In genomic region chr1:226691257-226691656, GRCh38 we compare ENCODE assay signal across 8 cellular contexts. TPM values are rescaled to one million over a fixed set of nuclear protein-coding genes. Genes with fewer than 3 reads are reported as not detected.
A peak's percentile ranks its signal among the peaks of the same experiment; 100 is the strongest.
DNase-seq lines count a peak whose midpoint lies in the region; ATAC-seq and TF ChIP-seq lines count a peak whose summit lies in the region.

No MANE protein-coding gene starts in this region.

- H3K27me3 Mint-ChIP-seq in IgD-negative memory B cell = no peaks in the 10 kb centered on the region
- no peaks in the 10 kb centered on the region for H3K27me3 Mint-ChIP-seq in activated naive CD8-positive, alpha-beta T cell treated with anti-CD3 and anti-CD28 coated beads, Interleukin-2, amount 10 ng/mL, durations not matched to agents 7 days and 5 days

- no peaks in the 10 kb centered on the region for H3K36me3 ChIP-seq in skeletal muscle tissue (ENCODE audit: control insufficient read depth in 3 of 3, insufficient read depth in 3 of 3, low read length in 3 of 3)

- no peak for DNase-seq in activated naive CD8-positive, alpha-beta T cell treated with anti-CD3 and anti-CD28 coated beads, Interleukin-2, amount 10 ng/mL, durations not matched to agents 7 days and 5 days
- DNase-seq in NCI-H526 (lab: John Stamatoyannopoulos, UW) (no peak), DMS153 (lab: John Stamatoyannopoulos, UW) (no peak), NCI-H187 treated with DMSO at 0.1 percent for 48 hours (lab: John Stamatoyannopoulos, UW) (no peak)

- H3K4me3 ChIP-seq in skeletal muscle tissue (ENCODE audit: low read length in 3 of 3) = no peak overlapping the region

- H3K4me1 ChIP-seq in skeletal muscle tissue (ENCODE audit: control insufficient read depth in 3 of 3, insufficient read depth in 3 of 3, low read length in 3 of 3) = peaks cover 67 to 71% (median 69%) of the 10 kb centered on the region in 3 donors

- H3K9ac ChIP-seq in skeletal muscle tissue (ENCODE audit: low read depth in 1 of 3, low read length in 3 of 3) = no peak overlapping the region

- no peaks in the 10 kb centered on the region for H3K27me3 ChIP-seq in skeletal muscle tissue (ENCODE audit: control insufficient read depth in 3 of 3, insufficient read depth in 3 of 3, low read length in 3 of 3)

- peak; percentile 71 for ATAC-seq in GM18868 (IDR thresholded peaks at IDR 0.05; ENCODE audit: unreplicated experiment)
- peak; percentile 52 for ATAC-seq in activated naive CD8-positive, alpha-beta T cell treated with anti-CD3 and anti-CD28 coated beads, Interleukin-2, amount 10 ng/mL, durations not matched to agents 7 days and 5 days (ENCODE audit: low read depth)
- no peak for ATAC-seq in SK-N-SH treated with all-trans-retinoic acid at 6 μM for 48 hours

- H3K36me3 Mint-ChIP-seq in IgD-negative memory B cell = no peaks in the 10 kb centered on the region
- peaks cover 25% of the 10 kb centered on the region for H3K36me3 Mint-ChIP-seq in activated naive CD8-positive, alpha-beta T cell treated with anti-CD3 and anti-CD28 coated beads, Interleukin-2, amount 10 ng/mL, durations not matched to agents 7 days and 5 days

- peak overlapping the region; percentile 64 for H3K27ac ChIP-seq in skeletal muscle tissue (ENCODE audit: low read depth, low read length)

- H3K27ac Mint-ChIP-seq in IgD-negative memory B cell = peak overlapping the region; percentile 93 to 94 (median 93)
- peak overlapping the region; percentile 85 for H3K27ac Mint-ChIP-seq in activated naive CD8-positive, alpha-beta T cell treated with anti-CD3 and anti-CD28 coated beads, Interleukin-2, amount 10 ng/mL, durations not matched to agents 7 days and 5 days

- H3K4me3 Mint-ChIP-seq in IgD-negative memory B cell = peak overlapping the region; percentile 53 to 90 (median 72)
- peak overlapping the region; percentile 62 for H3K4me3 Mint-ChIP-seq in activated naive CD8-positive, alpha-beta T cell treated with anti-CD3 and anti-CD28 coated beads, Interleukin-2, amount 10 ng/mL, durations not matched to agents 7 days and 5 days

- H3K9me3 ChIP-seq in skeletal muscle tissue (ENCODE audit: control insufficient read depth in 3 of 3, low read length in 3 of 3) = no peaks in the 10 kb centered on the region

- H3K4me1 Mint-ChIP-seq in IgD-negative memory B cell = peaks cover 65 to 81% (median 78%) of the 10 kb centered on the region in 3 donors
- H3K4me1 Mint-ChIP-seq in activated naive CD8-positive, alpha-beta T cell treated with anti-CD3 and anti-CD28 coated beads, Interleukin-2, amount 10 ng/mL, durations not matched to agents 7 days and 5 days = peaks cover 78% of the 10 kb centered on the region

- POLR2A ChIA-PET in activated naive CD8-positive, alpha-beta T cell treated with anti-CD3 and anti-CD28 coated beads, Interleukin-2, amount 10 ng/mL, durations not matched to agents 7 days and 5 days (lab: Charles Lee) = interaction anchor here (1.0 kb wide), 1 partner anchor 11 kb away, joined by 4 read pairs; no protein-coding TSS in a partner anchor

- H3K9me3 Mint-ChIP-seq in IgD-negative memory B cell = no peaks in the 10 kb centered on the region
- H3K9me3 Mint-ChIP-seq in activated naive CD8-positive, alpha-beta T cell treated with anti-CD3 and anti-CD28 coated beads, Interleukin-2, amount 10 ng/mL, durations not matched to agents 7 days and 5 days = no peaks in the 10 kb centered on the region

TF ChIP-seq in SK-N-SH treated with all-trans-retinoic acid at 6 μM for 48 hours, 23 proteins besides CTCF, POLR2A, EP300 and RAD21 (continues in another document):
- TF ChIP-seq POU6F1 (CRISPR knock-in tag; IDR thresholded peaks at IDR 0.05; ENCODE audit: borderline replicate concordance, low read depth) (no peak), ZFP30 (CRISPR knock-in tag; IDR thresholded peaks at IDR 0.05) (no peak), TSHZ2 (CRISPR knock-in tag; IDR thresholded peaks at IDR 0.05) (no peak), TOX (CRISPR knock-in tag; IDR thresholded peaks at IDR 0.05; ENCODE audit: borderline replicate concordance) (no peak), CSDC2 (CRISPR knock-in tag; IDR thresholded peaks at IDR 0.05) (no peak), ARNTL (CRISPR knock-in tag; IDR thresholded peaks at IDR 0.05; ENCODE audit: borderline replicate concordance, low read depth) (no peak), CREB5 (CRISPR knock-in tag; IDR thresholded peaks at IDR 0.05; ENCODE audit: low read depth) (no peak), SNAI2 (CRISPR knock-in tag; IDR thresholded peaks at IDR 0.05) (no peak), TCF4 (CRISPR knock-in tag; IDR thresholded peaks at IDR 0.05; ENCODE audit: borderline replicate concordance) (no peak), BACH2 (CRISPR knock-in tag; IDR thresholded peaks at IDR 0.05; ENCODE audit: borderline replicate concordance) (no peak), GLIS3 (CRISPR knock-in tag; IDR thresholded peaks at IDR 0.05) (no peak), PPARA (CRISPR knock-in tag; IDR thresholded peaks at IDR 0.05; ENCODE audit: borderline replicate concordance) (no peak), PATZ1 (CRISPR knock-in tag; IDR thresholded peaks at IDR 0.05; ENCODE audit: borderline replicate concordance) (no peak), ZNF565 (CRISPR knock-in tag; conservative IDR thresholded peaks at IDR 0.05; ENCODE audit: low read depth) (no peak), ESRRG (CRISPR knock-in tag; IDR thresholded peaks at IDR 0.05) (no peak), RARB (CRISPR knock-in tag; IDR thresholded peaks at IDR 0.05) (no peak), ZC3H10 (CRISPR knock-in tag; IDR thresholded peaks at IDR 0.05) (no peak), OSR1 (CRISPR knock-in tag; IDR thresholded peaks at IDR 0.05) (no peak), ZFP3 (CRISPR knock-in tag; IDR thresholded peaks at IDR 0.05) (no peak)

RNA-seq across cellular contexts. Expression of gene ITPKB, which starts 47.8 kb away (rescaled TPM):
- polyA plus RNA-seq in IgD-negative memory B cell = 20.4 TPM
- total RNA-seq in activated naive CD8-positive, alpha-beta T cell treated with anti-CD3 and anti-CD28 coated beads, Interleukin-2, amount 10 ng/mL, durations not matched to agents 7 days and 5 days = 10 to 100 TPM; 75.3 to 76.9 TPM
- 18.8 TPM for total RNA-seq in skeletal muscle tissue
